Comparison of ENCODE assay signal across 1 cellular context in the genomic region with DNA sequence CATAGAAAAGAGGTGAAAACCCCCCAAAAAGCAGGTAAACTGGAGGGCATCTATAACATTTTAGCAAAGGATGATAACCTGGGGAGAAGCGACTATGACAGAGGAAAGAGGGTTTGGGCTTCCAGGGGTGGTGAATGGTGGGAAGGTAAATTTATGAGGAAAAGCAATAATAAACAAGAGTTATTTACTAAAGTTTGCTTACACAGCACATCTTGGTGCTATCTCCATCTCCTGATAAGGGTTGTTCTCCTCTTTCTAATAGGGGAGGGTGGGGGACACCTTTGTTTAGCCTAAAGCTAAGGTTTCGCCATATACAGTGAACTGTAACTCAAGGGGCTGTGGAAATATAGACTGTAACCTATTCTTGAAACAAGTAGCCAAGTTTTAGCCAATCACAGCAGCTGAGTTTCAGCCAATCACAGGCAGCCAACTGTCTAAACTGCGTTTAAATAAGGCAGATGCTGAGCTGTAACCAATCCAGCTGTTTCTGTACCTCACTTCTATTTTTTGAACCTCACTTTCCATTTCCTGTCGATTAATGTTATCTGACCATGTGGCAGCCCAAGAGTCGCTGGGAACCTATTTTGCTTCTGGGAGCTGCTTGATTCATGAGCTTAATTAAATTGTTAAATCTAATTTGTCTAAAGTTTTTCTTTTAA.
TF ChIP-seq lines count a peak whose summit lies in the region.

No MANE protein-coding gene starts in this region.

TF ChIP-seq in neural cell, 6 proteins besides CTCF, POLR2A, EP300 and RAD21 (continued from another document):
- TF ChIP-seq, protein P1, sequence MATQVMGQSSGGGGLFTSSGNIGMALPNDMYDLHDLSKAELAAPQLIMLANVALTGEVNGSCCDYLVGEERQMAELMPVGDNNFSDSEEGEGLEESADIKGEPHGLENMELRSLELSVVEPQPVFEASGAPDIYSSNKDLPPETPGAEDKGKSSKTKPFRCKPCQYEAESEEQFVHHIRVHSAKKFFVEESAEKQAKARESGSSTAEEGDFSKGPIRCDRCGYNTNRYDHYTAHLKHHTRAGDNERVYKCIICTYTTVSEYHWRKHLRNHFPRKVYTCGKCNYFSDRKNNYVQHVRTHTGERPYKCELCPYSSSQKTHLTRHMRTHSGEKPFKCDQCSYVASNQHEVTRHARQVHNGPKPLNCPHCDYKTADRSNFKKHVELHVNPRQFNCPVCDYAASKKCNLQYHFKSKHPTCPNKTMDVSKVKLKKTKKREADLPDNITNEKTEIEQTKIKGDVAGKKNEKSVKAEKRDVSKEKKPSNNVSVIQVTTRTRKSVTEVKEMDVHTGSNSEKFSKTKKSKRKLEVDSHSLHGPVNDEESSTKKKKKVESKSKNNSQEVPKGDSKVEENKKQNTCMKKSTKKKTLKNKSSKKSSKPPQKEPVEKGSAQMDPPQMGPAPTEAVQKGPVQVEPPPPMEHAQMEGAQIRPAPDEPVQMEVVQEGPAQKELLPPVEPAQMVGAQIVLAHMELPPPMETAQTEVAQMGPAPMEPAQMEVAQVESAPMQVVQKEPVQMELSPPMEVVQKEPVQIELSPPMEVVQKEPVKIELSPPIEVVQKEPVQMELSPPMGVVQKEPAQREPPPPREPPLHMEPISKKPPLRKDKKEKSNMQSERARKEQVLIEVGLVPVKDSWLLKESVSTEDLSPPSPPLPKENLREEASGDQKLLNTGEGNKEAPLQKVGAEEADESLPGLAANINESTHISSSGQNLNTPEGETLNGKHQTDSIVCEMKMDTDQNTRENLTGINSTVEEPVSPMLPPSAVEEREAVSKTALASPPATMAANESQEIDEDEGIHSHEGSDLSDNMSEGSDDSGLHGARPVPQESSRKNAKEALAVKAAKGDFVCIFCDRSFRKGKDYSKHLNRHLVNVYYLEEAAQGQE (IDR thresholded peaks at IDR 0.05; ENCODE audit: borderline replicate concordance): no peak
- TF ChIP-seq SMC3 (conservative IDR thresholded peaks at IDR 0.05; ENCODE audit: poor library complexity): no peak
